In the genomic region with DNA sequence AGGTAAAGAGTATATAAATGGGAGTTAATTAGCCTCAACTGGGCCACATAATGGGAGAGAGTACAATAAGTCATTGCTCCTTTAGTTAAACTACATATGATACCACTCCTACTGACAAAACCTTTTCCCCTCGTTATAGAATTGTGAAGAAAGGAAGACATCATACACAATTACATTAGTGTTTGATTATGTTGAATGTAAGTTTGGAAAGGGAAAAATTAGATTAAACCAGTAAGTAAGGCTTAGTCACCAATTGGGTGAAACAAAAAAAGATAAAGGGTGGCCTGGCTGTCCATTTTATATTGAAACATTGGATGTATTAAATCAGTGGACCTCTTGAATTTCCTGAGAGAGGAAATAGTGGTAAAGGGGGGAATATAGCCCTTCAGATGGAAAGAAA, we compare ENCODE assay signal across 22 cellular contexts.
"Had no signal": no experiment of that assay in that cellular context is flagged by ENCODE, and none has a peak within 500 bp of the region (broad histone marks: within the 10 kb centered on the region; RNA-seq: fewer than 3 reads in every experiment).

No MANE protein-coding gene starts in this region.

- H3K27me3 ChIP-seq: breast epithelium, ovary, right lobe of liver had no signal

- H3K4me1 ChIP-seq: breast epithelium, right lobe of liver had no signal

- DNase-seq: activated CD4-positive, alpha-beta memory T cell treated with anti-CD3 and anti-CD28 coated beads for 36 hours; activated CD4-positive, alpha-beta T cell treated with anti-CD3 and anti-CD28 coated beads, Interleukin-2, amount 10 ng/mL, durations not matched to agents 24 days and 14 days; activated CD4-positive, CD25-positive, alpha-beta regulatory T cell treated with anti-CD3 and anti-CD28 coated beads, Interleukin-2, amount 50 U/mL, for 72 hours; activated CD8-positive, alpha-beta memory T cell treated with anti-CD3 and anti-CD28 coated beads, Interleukin-2, amount 50 U/mL, for 4 hours; activated gamma-delta T cell; activated naive CD4-positive, alpha-beta T cell treated with anti-CD3 and anti-CD28 coated beads, Interleukin-2, amount 50 U/mL, for 16 hours; activated T-cell treated with anti-CD3 and anti-CD28 coated beads, Interleukin-2, amount 50 U/mL, for 1 hour; amniotic stem cell; central memory CD4-positive, alpha-beta T cell; foreskin fibroblast; head of caudate nucleus; hippocampal formation; left colon; mammary epithelial cell; ovary; right lobe of liver; stimulated activated CD4-positive, alpha-beta T cell treated with anti-CD3 and anti-CD28 coated beads, Interleukin-4, amount 100 ng/mL, for 24 hours; trophoblast cell had no signal

- H3K36me3 ChIP-seq: breast epithelium, ovary, right lobe of liver, thoracic aorta had no signal

- FAIRE-seq: keratinocyte, urothelium cell line had no signal

- H3K9me3 ChIP-seq: breast epithelium, ovary, right lobe of liver, thoracic aorta had no signal

- H3K4me3 ChIP-seq: breast epithelium, ovary, right lobe of liver, thoracic aorta had no signal

- H3K27ac ChIP-seq: breast epithelium, ovary, right lobe of liver, thoracic aorta had no signal
